In the genomic region with DNA sequence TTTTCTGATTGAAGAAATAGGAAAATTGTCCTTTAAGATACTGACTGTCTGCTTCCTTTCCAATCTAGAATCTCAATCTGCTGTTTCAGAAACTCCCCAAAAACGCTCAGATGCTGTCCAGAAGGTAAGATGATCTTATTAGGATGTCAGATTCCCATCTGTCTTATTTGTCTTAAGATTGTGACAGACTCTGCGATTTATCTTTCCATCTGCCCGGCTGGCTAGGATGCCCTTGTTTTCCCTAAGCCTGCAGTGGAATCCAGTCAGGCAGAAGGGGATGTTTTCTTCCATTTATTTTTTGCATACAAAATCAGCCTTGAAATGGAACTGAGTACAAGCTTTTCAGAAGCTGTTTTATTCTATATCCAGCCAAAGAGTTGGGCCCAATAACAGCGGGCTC, we compare ENCODE assay signal across 20 cellular contexts.
"Had no signal": no experiment of that assay in that cellular context is flagged by ENCODE, and none has a peak within 500 bp of the region (broad histone marks: within the 10 kb centered on the region; RNA-seq: fewer than 3 reads in every experiment).

No MANE protein-coding gene starts in this region.

- ATAC-seq: activated CD8-positive, alpha-beta T cell treated with anti-CD3 and anti-CD28 coated beads for 36 hours; activated naive CD8-positive, alpha-beta T cell treated with anti-CD3 and anti-CD28 coated beads, Interleukin-2, amount 50 U/mL, for 24 hours; activated T-cell treated with anti-CD3 and anti-CD28 coated beads, Interleukin-2, amount 50 U/mL, for 4 hours; activated T-helper 17 cell treated with anti-CD3 and anti-CD28 coated beads, Interleukin-2, amount 50 U/mL, for 72 hours; gastroesophageal sphincter; heart left ventricle; left colon; natural killer cell; stimulated activated naive B cell treated with anti-CD40 and anti-IgM and Interleukin-4, amounts not matched to agents 10 μg/mL and 1 μg/mL and 100 μg/mL, for 72 hours had no signal

- DNase-seq: activated B cell treated with CpG ODN at 0.5 μM for 24 hours; activated CD4-positive, alpha-beta T cell treated with anti-CD3 and anti-CD28 coated beads, Interleukin-2, amount 50 U/mL, for 1 hour; activated CD8-positive, alpha-beta T cell treated with anti-CD3 and anti-CD28 coated beads for 36 hours; activated naive CD8-positive, alpha-beta T cell treated with anti-CD3 and anti-CD28 coated beads, Interleukin-2, amount 50 U/mL, for 24 hours; activated T-cell treated with anti-CD3 and anti-CD28 coated beads, Interleukin-2, amount 50 U/mL, for 4 hours; heart left ventricle; immature natural killer cell; kidney; left colon; mammary epithelial cell; natural killer cell; occipital lobe; stimulated activated CD4-positive, alpha-beta T cell treated with anti-CD3 and anti-CD28 coated beads, Interleukin-15, amount 100 ng/mL, for 24 hours; stimulated activated CD4-positive, alpha-beta T cell treated with anti-CD3 and anti-CD28 coated beads, Interleukin-2, amount 100 ng/mL, for 24 hours; stimulated activated naive B cell treated with anti-CD40 and anti-IgM and Interleukin-4, amounts not matched to agents 10 μg/mL and 1 μg/mL and 100 μg/mL, for 72 hours; stomach; T-helper 2 cell; tibial artery had no signal
